ENCODE assay signal across 10 cellular contexts in genomic region chr15:52566889-52567288, GRCh38. TPM values are rescaled to one million over a fixed set of nuclear protein-coding genes. Genes with fewer than 3 reads are reported as not detected.
A peak's percentile ranks its signal among the peaks of the same experiment; 100 is the strongest.
DNase-seq lines count a peak whose midpoint lies in the region; ATAC-seq and TF ChIP-seq lines count a peak whose summit lies in the region.
"Had no signal": no experiment of that assay in that cellular context is flagged by ENCODE, and none has a peak within 500 bp of the region (broad histone marks: within the 10 kb centered on the region; RNA-seq: fewer than 3 reads in every experiment).

No MANE protein-coding gene starts in this region.

- TF ChIP-seq POLR2A in right lobe of liver (IDR thresholded peaks at IDR 0.05), result no peak
- no peak for TF ChIP-seq POLR2A in transverse colon (IDR thresholded peaks at IDR 0.05)

- H3K27ac Mint-ChIP-seq in activated naive CD8-positive, alpha-beta T cell treated with anti-CD3 and anti-CD28 coated beads, Interleukin-2, amount 50 U/mL, for 24 hours, result peak overlapping the region; percentile 97

- H3K27ac ChIP-seq in heart right ventricle (peak overlapping the region in 9 of 10 donors; percentile 13 to 96 (median 93)), right lobe of liver (peak overlapping the region in 1 of 3 donors; percentile 88), transverse colon (peak overlapping the region; percentile 94 to 99 (median 96))

- in situ Hi-C loops in transverse colon (cut with MboI; ENCODE audit: low pct_ligation_motif_present in 1 of 4, low pct_unique_long_range_greater_than_20kb in 1 of 4, low sequenced_read_pairs in 3 of 4), result no loop called here

- whole genome bisulfite sequencing in heart right ventricle, 2 donors, result 41 to 53% methylated on average over 4 of the region's 4 CpGs
- WGBS in right lobe of liver (ENCODE audit: insufficient coverage, low coverage, low lambda C conversion rate, missing lambda C conversion rate), result 18% methylated on average over 4 of the region's 4 CpGs
- WGBS in transverse colon (ENCODE audit: low coverage in 1 of 2), 2 donors, result 43 to 48% methylated on average over 4 of the region's 4 CpGs

- TF ChIP-seq CTCF in heart right ventricle (IDR thresholded peaks at IDR 0.05), result no peak
- no peak for TF ChIP-seq CTCF in right lobe of liver (IDR thresholded peaks at IDR 0.05)
- no peak for TF ChIP-seq CTCF in transverse colon (IDR thresholded peaks at IDR 0.05)

- H3K4me1 ChIP-seq in heart right ventricle (peaks cover 3 to 64% (median 52%) of the 10 kb centered on the region in 9 donors), right lobe of liver (peaks cover 0 to 37% (median 6%) of the 10 kb centered on the region in 4 donors), transverse colon (peaks cover 15 to 56% (median 22%) of the 10 kb centered on the region in 4 donors)

- H3K36me3 ChIP-seq in heart right ventricle (no peaks in the 10 kb centered on the region), right lobe of liver (no peaks in the 10 kb centered on the region), transverse colon (no peaks in the 10 kb centered on the region)
- H3K36me3 ChIP-seq: Peyer's patch had no signal

- H3K9me3 Mint-ChIP-seq in activated naive CD8-positive, alpha-beta T cell treated with anti-CD3 and anti-CD28 coated beads, Interleukin-2, amount 50 U/mL, for 24 hours, result no peaks in the 10 kb centered on the region

- peaks cover 18% of the 10 kb centered on the region for H3K36me3 Mint-ChIP-seq in activated naive CD8-positive, alpha-beta T cell treated with anti-CD3 and anti-CD28 coated beads, Interleukin-2, amount 50 U/mL, for 24 hours (ENCODE audit: low read depth)

- no peak for TF ChIP-seq EP300 in transverse colon (IDR thresholded peaks at IDR 0.05; ENCODE audit: low read depth)

- intact Hi-C loops in heart right ventricle (cut with DNase I) (loop anchor here in 5 of 10 donors (2.0 to 10.0 kb wide), 5 partner anchors 36 to 312 kb away; no protein-coding TSS in a partner anchor), left ventricle myocardium superior (cut with micrococcal nuclease) (no loop called here), right lobe of liver (cut with DNase I) (no loop called here), transverse colon (cut with DNase I; ENCODE audit: low total_unique reads) (no loop called here)

- ATAC-seq in heart right ventricle, result no peak
- no peak for ATAC-seq in left ventricle myocardium superior
- no peak for ATAC-seq in activated naive CD8-positive, alpha-beta T cell treated with anti-CD3 and anti-CD28 coated beads, Interleukin-2, amount 50 U/mL, for 24 hours
- peak in 1 of 4 donors; percentile 14 for ATAC-seq in right lobe of liver
- no peak for ATAC-seq in HG03520 (IDR thresholded peaks at IDR 0.05; ENCODE audit: unreplicated experiment)

- no peaks in the 10 kb centered on the region for H3K27me3 ChIP-seq in heart right ventricle
- H3K27me3 ChIP-seq in right lobe of liver, result no peaks in the 10 kb centered on the region
- no peaks in the 10 kb centered on the region for H3K27me3 ChIP-seq in transverse colon
- H3K27me3 ChIP-seq: Peyer's patch had no signal

- peak overlapping the region; percentile 45 to 92 (median 75) for H3K4me3 ChIP-seq in heart right ventricle
- H3K4me3 ChIP-seq in right lobe of liver, result peak overlapping the region in 2 of 3 donors; percentile 76 to 79
- H3K4me3 ChIP-seq in transverse colon, result peak overlapping the region in 2 of 4 donors; percentile 69 to 86

- H3K27me3 Mint-ChIP-seq in activated naive CD8-positive, alpha-beta T cell treated with anti-CD3 and anti-CD28 coated beads, Interleukin-2, amount 50 U/mL, for 24 hours, result no peaks in the 10 kb centered on the region

- no peaks in the 10 kb centered on the region for H3K9me3 ChIP-seq in heart right ventricle
- H3K9me3 ChIP-seq in right lobe of liver, result no peaks in the 10 kb centered on the region
- no peaks in the 10 kb centered on the region for H3K9me3 ChIP-seq in transverse colon
- H3K9me3 ChIP-seq: Peyer's patch had no signal

- peaks cover 49% of the 10 kb centered on the region for H3K4me1 Mint-ChIP-seq in activated naive CD8-positive, alpha-beta T cell treated with anti-CD3 and anti-CD28 coated beads, Interleukin-2, amount 50 U/mL, for 24 hours

- H3K4me3 Mint-ChIP-seq in activated naive CD8-positive, alpha-beta T cell treated with anti-CD3 and anti-CD28 coated beads, Interleukin-2, amount 50 U/mL, for 24 hours, result peak overlapping the region; percentile 97

- DNase-seq in heart right ventricle (no peak), left ventricle myocardium superior (no peak), right lobe of liver (no peak), transverse colon (no peak)
- no peak for DNase-seq in activated naive CD8-positive, alpha-beta T cell treated with anti-CD3 and anti-CD28 coated beads, Interleukin-2, amount 50 U/mL, for 24 hours
- no peak for DNase-seq in effector CD8-positive, alpha-beta T cell (lab: John Stamatoyannopoulos, UW)
- no peak for DNase-seq in stimulated activated naive CD4-positive, alpha-beta T cell treated with Interleukin-2 at 50 U/mL for 16 hours (lab: John Stamatoyannopoulos, UW)
- DNase-seq: Peyer's patch; stimulated activated CD4-positive, alpha-beta T cell treated with anti-CD3 and anti-CD28 coated beads, Interleukin-1b, Interleukin-23, amount 100 ng/mL, for 48 hours had no signal

RNA-seq across cellular contexts. Expression of gene ARPP19, which starts 1.9 kb away (rescaled TPM):
- total RNA-seq in heart right ventricle (100 to 1,000 TPM; 121 to 166 (median 147) TPM), left ventricle myocardium superior (165 TPM), right lobe of liver (10 to 100 TPM; 47.0 to 73.9 (median 51.6) TPM), transverse colon (10 to 100 TPM; 33.8 to 92.4 (median 55.4) TPM)
- polyA plus RNA-seq in heart right ventricle, result 10 to 100 TPM; 20.1 to 60.4 TPM

RNA-seq across cellular contexts. Expression of gene MYO5A, which starts 38.2 kb away (rescaled TPM):
- total RNA-seq in heart right ventricle (10 to 100 TPM in 1 of 10 donors, 1 to 10 TPM in 9; 5.0 to 15.7 (median 6.9) TPM), left ventricle myocardium superior (6.7 TPM), right lobe of liver (10 to 100 TPM in 2 of 6 experiments, 1 to 10 TPM in 4; 3.2 to 13.3 (median 5.0) TPM), transverse colon (100 to 1,000 TPM in 1 of 4 donors, 10 to 100 TPM in 3; 10.9 to 151 (median 17.0) TPM)
- polyA plus RNA-seq in heart right ventricle, result 1 to 10 TPM; 3.1 to 3.7 TPM
